In genomic region chr5:65699338-65699737, GRCh38 we compare ENCODE assay signal across 12 cellular contexts.
"Had no signal": no experiment of that assay in that cellular context is flagged by ENCODE, and none has a peak within 500 bp of the region (broad histone marks: within the 10 kb centered on the region; RNA-seq: fewer than 3 reads in every experiment).

No MANE protein-coding gene starts in this region.

- H3K27ac ChIP-seq: breast epithelium, dorsolateral prefrontal cortex, upper lobe of right lung had no signal

- H3K4me3 ChIP-seq: breast epithelium, dorsolateral prefrontal cortex, upper lobe of right lung had no signal

- H3K9me3 ChIP-seq: breast epithelium, upper lobe of right lung had no signal

- H3K4me1 ChIP-seq: breast epithelium, upper lobe of right lung had no signal

- H3K27me3 ChIP-seq: breast epithelium, dorsolateral prefrontal cortex, upper lobe of right lung had no signal

- ATAC-seq: activated CD8-positive, alpha-beta T cell treated with anti-CD3 and anti-CD28 coated beads, Interleukin-2, amount 10 ng/mL, durations not matched to agents 7 days and 5 days; stimulated activated naive CD8-positive, alpha-beta T cell treated with anti-CD3 and anti-CD28 coated beads, Interleukin-15, Interleukin-2, amounts not matched to agents 100 U/mL and 50 U/mL, for 24 hours; upper lobe of right lung had no signal

- H3K36me3 ChIP-seq: breast epithelium had no signal

- DNase-seq: activated CD4-positive, alpha-beta T cell treated with anti-CD3 and anti-CD28 coated beads for 48 hours; activated CD8-positive, alpha-beta memory T cell treated with anti-CD3 and anti-CD28 coated beads, Interleukin-2, amount 50 U/mL, for 48 hours; activated CD8-positive, alpha-beta T cell treated with anti-CD3 and anti-CD28 coated beads, Interleukin-2, amount 10 ng/mL, durations not matched to agents 7 days and 5 days; activated naive CD4-positive, alpha-beta T cell; aorta; dorsolateral prefrontal cortex; hippocampal formation; kidney glomerular epithelial cell; stimulated activated CD4-positive, alpha-beta T cell treated with anti-CD3 and anti-CD28 coated beads, Interleukin-12 subunit alpha, Interleukin-12 subunit beta, amount 100 ng/mL, for 4 hours; stimulated activated naive CD8-positive, alpha-beta T cell treated with anti-CD3 and anti-CD28 coated beads, Interleukin-15, Interleukin-2, amounts not matched to agents 100 U/mL and 50 U/mL, for 24 hours; upper lobe of right lung had no signal
